25 cellular contexts compared by ENCODE assay signal in genomic region chr1:238985312-238985711, GRCh38.
"Had no signal": no experiment of that assay in that cellular context is flagged by ENCODE, and none has a peak within 500 bp of the region (broad histone marks: within the 10 kb centered on the region; RNA-seq: fewer than 3 reads in every experiment).

No MANE protein-coding gene starts in this region.

- H3K9ac ChIP-seq: KMS-11 had no signal

- H3K9me3 ChIP-seq: SJCRH30 had no signal

- H3K4me3 ChIP-seq: SJCRH30 had no signal

- FAIRE-seq: HepG2 had no signal

- H3K4me2 ChIP-seq: KMS-11 had no signal

- H3K27me3 ChIP-seq: SJCRH30 had no signal

- H3K27ac ChIP-seq: KMS-11, SJCRH30 had no signal

- H3K36me3 ChIP-seq: SJCRH30 had no signal

- DNase-seq: IMR-90, Kasumi-1, MV-4-11, NCI-H1048, NCI-H1105, NCI-H1417, NCI-H1436 treated with DMSO at 0.1 percent for 48 hours, NCI-H1694, NCI-H1930, NCI-H2081, NCI-H2171, NCI-H226, NCI-H446, NCI-H510A, NCI-H524 treated with DMSO at 0.1 percent for 48 hours, NCI-H69, NCI-H774, SHP77 treated with DMSO at 0.1 percent for 48 hours, SJCRH30, T-helper 1 cell had no signal

- ATAC-seq: HepG2, Panc1, Right ventricle myocardium inferior, SK-N-SH treated with all-trans-retinoic acid at 6 μM for 48 hours had no signal
